Comparison of ENCODE assay signal across 1 cellular context in the genomic region with DNA sequence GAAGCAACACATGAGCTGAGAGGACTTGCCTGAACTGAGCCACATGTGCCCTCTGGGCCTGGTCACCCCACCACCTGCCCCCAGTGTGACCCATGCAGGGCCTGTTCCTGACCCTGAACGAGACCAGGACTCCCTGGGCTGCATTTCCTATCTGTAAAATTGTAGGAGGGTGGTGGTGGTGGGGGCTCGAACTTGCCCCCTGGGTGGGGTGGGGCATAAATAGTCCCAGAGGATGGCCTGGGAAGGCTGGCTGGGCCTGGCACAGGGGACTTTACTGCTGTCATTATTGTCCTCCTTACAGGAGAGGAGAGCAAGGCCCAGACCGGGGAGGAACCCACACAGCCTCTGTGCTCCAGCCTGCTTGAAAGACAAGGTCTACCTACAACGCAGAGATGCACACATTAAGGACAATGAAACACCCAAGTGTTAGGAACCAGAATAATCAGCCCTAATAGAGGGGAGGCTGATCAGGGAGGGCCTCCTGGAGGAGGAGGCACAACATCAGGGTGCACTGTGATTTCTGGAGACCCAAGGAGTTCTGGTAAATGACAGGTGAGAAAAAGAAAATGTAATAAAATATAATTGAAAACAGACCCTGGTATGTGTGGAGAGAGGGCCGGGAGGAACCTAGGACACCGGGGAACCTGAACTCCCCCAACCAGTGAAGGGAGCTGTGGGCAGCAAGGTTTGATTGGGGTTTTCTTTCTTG.
TF ChIP-seq lines count a peak whose summit lies in the region.

No MANE protein-coding gene starts in this region.

TF ChIP-seq in A549, 52 proteins besides CTCF, POLR2A, EP300 and RAD21 (continued from another document):
- TF ChIP-seq REST (IDR thresholded peaks at IDR 0.05): no peak
- TF ChIP-seq ZNF302 (CRISPR knock-in tag; IDR thresholded peaks at IDR 0.05): no peak
